Comparison of ENCODE assay signal across 9 cellular contexts in the genomic region with DNA sequence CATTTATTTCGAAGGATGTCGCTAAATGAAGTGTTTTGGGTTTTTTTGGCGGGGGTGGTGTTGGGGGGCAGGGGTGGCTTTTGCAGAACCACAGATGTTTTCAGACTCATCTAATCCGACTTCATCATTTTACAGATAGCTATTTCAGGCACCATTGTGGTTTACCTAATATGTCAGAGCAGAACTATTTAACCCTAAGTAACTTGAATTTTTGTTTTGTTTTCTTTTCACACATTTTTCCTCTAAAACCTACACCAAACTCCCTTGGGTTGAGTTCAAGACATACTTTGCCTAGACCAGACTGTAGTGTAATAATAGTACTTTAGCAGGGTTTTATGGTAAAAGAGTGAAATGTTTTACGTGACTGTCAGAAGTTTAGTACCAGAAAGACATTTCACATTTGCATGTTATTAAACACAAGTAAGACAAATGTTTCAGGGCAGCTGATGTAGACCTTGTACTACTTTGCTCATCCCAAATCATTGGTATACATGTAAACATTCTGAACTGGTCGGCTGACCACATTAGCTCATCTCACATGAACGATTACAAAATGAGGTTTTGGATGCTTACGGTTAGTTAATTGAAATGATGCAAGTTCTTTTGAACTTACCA. TPM values are rescaled to one million over a fixed set of nuclear protein-coding genes. Genes with fewer than 3 reads are reported as not detected.
DNase-seq lines count a peak whose midpoint lies in the region; ATAC-seq and TF ChIP-seq lines count a peak whose summit lies in the region.
"Had no signal": no experiment of that assay in that cellular context is flagged by ENCODE, and none has a peak within 500 bp of the region (broad histone marks: within the 10 kb centered on the region; RNA-seq: fewer than 3 reads in every experiment).

No MANE protein-coding gene starts in this region.

- H3K9me3 ChIP-seq in Peyer's patch (no peaks in the 10 kb centered on the region), endodermal cell (ENCODE audit: control insufficient read depth, low read length) (no peaks in the 10 kb centered on the region)

- H3K36me3 Mint-ChIP-seq in activated CD4-positive, alpha-beta memory T cell treated with anti-CD3 and anti-CD28 coated beads for 36 hours = peaks cover 15% of the 10 kb centered on the region
- H3K36me3 Mint-ChIP-seq in progenitor cell of endocrine pancreas (ENCODE audit: insufficient read depth) (peaks cover 4% of the 10 kb centered on the region), endodermal cell (ENCODE audit: low read depth) (peaks cover 15% of the 10 kb centered on the region)

- H3K4me1 ChIP-seq in Peyer's patch (no peaks in the 10 kb centered on the region), endodermal cell (ENCODE audit: control insufficient read depth, insufficient read depth, low read length) (no peaks in the 10 kb centered on the region)

- TF ChIP-seq POLR2A in Peyer's patch (IDR thresholded peaks at IDR 0.05) = no peak

- POLR2A ChIA-PET in activated CD4-positive, alpha-beta memory T cell treated with anti-CD3 and anti-CD28 coated beads for 36 hours (lab: Charles Lee) = interaction anchor here (0.9 to 1.9 kb wide), 3 partner anchors 16 to 37 kb away, joined by 3 to 7 read pairs (median 4); partner anchors contain the start of gene MAP3K4

- peak; percentile 82 for ATAC-seq in HG02938 (IDR thresholded peaks at IDR 0.05; ENCODE audit: unreplicated experiment)

- H3K4me3 ChIP-seq in skeletal muscle cell (ENCODE audit: low read depth, low read length) (no peak overlapping the region), Peyer's patch (no peak overlapping the region), endodermal cell (ENCODE audit: low read length) (no peak overlapping the region)

- CTCF ChIA-PET in activated CD4-positive, alpha-beta memory T cell treated with anti-CD3 and anti-CD28 coated beads for 36 hours (lab: Charles Lee) = interaction anchor here (1.3 to 4.5 kb wide), 2 partner anchors 10 to 17 kb away, joined by 4 to 12 read pairs; no protein-coding TSS in a partner anchor

- DNase-seq in NOMO-1 treated with DMSO at 0.1 percent for 48 hours (lab: John Stamatoyannopoulos, UW; ENCODE audit: unreplicated experiment) (peak; percentile 30), NOMO-1 treated with dmso at 0.1 percent for 144 hours (lab: John Stamatoyannopoulos, UW; ENCODE audit: unreplicated experiment) (no peak), skeletal muscle cell (ENCODE audit: low read depth) (peak; percentile 82), Peyer's patch (no peak), progenitor cell of endocrine pancreas (ENCODE audit: low spot score, unreplicated experiment) (no peak), endodermal cell (no peak)
- peak; percentile 28 for DNase-seq in activated CD4-positive, alpha-beta memory T cell treated with anti-CD3 and anti-CD28 coated beads for 36 hours

- no peak overlapping the region for H3K4me3 Mint-ChIP-seq in activated CD4-positive, alpha-beta memory T cell treated with anti-CD3 and anti-CD28 coated beads for 36 hours
- H3K4me3 Mint-ChIP-seq in progenitor cell of endocrine pancreas (ENCODE audit: low read depth) (no peak overlapping the region), endodermal cell (no peak overlapping the region)

- H3K9ac ChIP-seq in endodermal cell (ENCODE audit: extremely low read depth, low read length, poor library complexity, severe bottlenecking) = no peak overlapping the region

- WGBS in endodermal cell (ENCODE audit: insufficient coverage in 1 of 2, insufficient read length in 1 of 2), 2 experiments = 96 to 100% methylated on average over 2 to 8 of the region's 8 CpGs

- H3K4me1 Mint-ChIP-seq in activated CD4-positive, alpha-beta memory T cell treated with anti-CD3 and anti-CD28 coated beads for 36 hours (ENCODE audit: low read depth) = peaks cover 52% of the 10 kb centered on the region
- peaks cover 5% of the 10 kb centered on the region for H3K4me1 Mint-ChIP-seq in progenitor cell of endocrine pancreas (ENCODE audit: low read depth)
- peaks cover 27% of the 10 kb centered on the region for H3K4me1 Mint-ChIP-seq in endodermal cell

- H3K36me3 ChIP-seq in Peyer's patch (no peaks in the 10 kb centered on the region), endodermal cell (ENCODE audit: control insufficient read depth, insufficient read depth, low read length) (no peaks in the 10 kb centered on the region)

- H3K27ac Mint-ChIP-seq in activated CD4-positive, alpha-beta memory T cell treated with anti-CD3 and anti-CD28 coated beads for 36 hours = no peak overlapping the region
- H3K27ac Mint-ChIP-seq in progenitor cell of endocrine pancreas (no peak overlapping the region), endodermal cell (no peak overlapping the region)

- no peaks in the 10 kb centered on the region for H3K9me3 Mint-ChIP-seq in activated CD4-positive, alpha-beta memory T cell treated with anti-CD3 and anti-CD28 coated beads for 36 hours
- H3K9me3 Mint-ChIP-seq in progenitor cell of endocrine pancreas (ENCODE audit: low read depth) (no peaks in the 10 kb centered on the region), endodermal cell (no peaks in the 10 kb centered on the region)

- intact Hi-C loops in activated CD4-positive, alpha-beta memory T cell treated with anti-CD3 and anti-CD28 coated beads for 36 hours (cut with micrococcal nuclease) = loop anchor here (1.0 kb wide), 1 partner anchor 50 kb away; no protein-coding TSS in a partner anchor

- H3K27ac ChIP-seq in Peyer's patch (peak overlapping the region in 2 of 4 donors; percentile 12 to 25), endodermal cell (ENCODE audit: low read depth, low read length) (no peak overlapping the region)
- H3K27ac ChIP-seq: 22Rv1 had no signal

- H3K27me3 Mint-ChIP-seq in activated CD4-positive, alpha-beta memory T cell treated with anti-CD3 and anti-CD28 coated beads for 36 hours = no peaks in the 10 kb centered on the region
- H3K27me3 Mint-ChIP-seq in progenitor cell of endocrine pancreas (no peaks in the 10 kb centered on the region), endodermal cell (ENCODE audit: insufficient read depth) (no peaks in the 10 kb centered on the region)

- TF ChIP-seq CTCF in Peyer's patch (IDR thresholded peaks at IDR 0.05) (no peak), progenitor cell of endocrine pancreas (IDR thresholded peaks at IDR 0.05; ENCODE audit: unreplicated experiment) (no peak), endodermal cell (conservative IDR thresholded peaks at IDR 0.05) (no peak)

- H3K27me3 ChIP-seq in Peyer's patch (no peaks in the 10 kb centered on the region), endodermal cell (ENCODE audit: control insufficient read depth, insufficient read depth, low read length, poor library complexity, severe bottlenecking) (no peaks in the 10 kb centered on the region)

RNA-seq across cellular contexts. Expression of gene MAP3K4, which starts 37.7 kb away (rescaled TPM):
- 10 to 100 TPM; 42.9 to 43.4 TPM for total RNA-seq in activated CD4-positive, alpha-beta memory T cell treated with anti-CD3 and anti-CD28 coated beads for 36 hours
- 10 to 100 TPM; 24.3 to 99.0 (median 37.4) TPM for total RNA-seq in Peyer's patch
- 68.1 and 68.4 TPM in 2 replicates for total RNA-seq in progenitor cell of endocrine pancreas
- 100 to 1,000 TPM in 1 of 2 donors, 10 to 100 TPM in 1; 82.8 to 105 TPM for total RNA-seq in endodermal cell
- polyA plus RNA-seq in endodermal cell (2013, experiment 1 of 2) = 33.1 TPM
- polyA plus RNA-seq in endodermal cell (2013, experiment 2 of 2) = 31.5 TPM

Comparison
In these comparisons a context has a peak if more than half of its experiments do, and no peak if none do; other contexts are left out.
1. DNase-seq: peak in NOMO-1 treated with DMSO at 0.1 percent for 48 hours (single experiment), activated CD4-positive, alpha-beta memory T cell treated with anti-CD3 and anti-CD28 coated beads for 36 hours (single experiment) and skeletal muscle cell (single experiment); none in NOMO-1 treated with dmso at 0.1 percent for 144 hours (single experiment), Peyer's patch (0 of 3), progenitor cell of endocrine pancreas (single experiment) and endodermal cell (single experiment).